In the genomic region with DNA sequence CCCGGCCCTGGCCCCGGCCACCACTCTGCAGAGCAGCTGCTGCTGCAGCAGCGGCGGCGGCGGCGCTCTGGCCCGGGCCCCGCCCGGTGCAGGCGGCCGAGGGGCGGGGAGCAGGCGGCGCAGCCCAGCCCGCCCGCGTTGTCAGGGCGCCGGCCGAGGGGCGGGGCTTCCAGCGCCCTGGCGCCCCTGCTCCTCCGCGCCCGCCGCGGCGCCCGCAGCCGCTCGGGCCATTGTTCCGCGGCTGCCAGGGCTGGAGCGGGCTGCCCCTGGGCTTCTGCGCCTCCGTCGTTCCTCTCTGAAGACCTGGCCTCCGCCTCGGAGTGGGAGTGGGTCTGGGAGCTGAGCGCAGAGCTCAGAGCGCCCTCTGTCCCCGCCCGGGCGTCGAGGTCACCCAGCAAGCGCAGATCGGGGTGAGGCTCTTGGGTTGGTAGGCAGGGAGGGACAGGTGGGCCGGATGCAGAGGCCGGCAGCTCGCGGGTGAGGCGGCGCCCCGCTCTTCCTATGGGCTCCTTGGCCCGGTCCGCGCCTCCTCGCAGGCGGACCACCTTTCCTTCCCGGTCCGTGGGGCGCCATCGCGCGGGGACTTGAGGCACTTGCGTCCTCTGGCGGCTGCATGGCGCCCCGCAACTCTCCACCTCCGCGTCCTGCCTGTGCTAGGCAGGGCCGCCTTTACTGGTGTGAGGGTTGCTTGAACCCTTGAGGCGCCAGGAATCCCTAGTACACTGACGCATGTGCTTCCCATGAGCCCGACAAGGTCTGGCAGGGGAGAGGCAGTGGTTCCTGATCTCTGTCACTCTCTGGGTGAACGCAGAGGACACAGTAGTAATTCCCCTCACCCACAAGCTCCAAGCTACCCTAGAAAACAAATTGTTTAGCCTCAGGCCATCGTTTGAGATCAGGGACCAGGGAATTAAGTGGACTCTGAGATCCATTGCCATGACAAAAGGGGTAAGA, we compare ENCODE assay signal across 8 cellular contexts.
DNase-seq lines count a peak whose midpoint lies in the region; ATAC-seq lines count a peak whose summit lies in the region.

TSS of gene LPCAT4 (minus strand) at position 69 of the 954 bp plus-strand sequence. CDS start 96 bp downstream, outside the sequence.

- H3K36me3 ChIP-seq in BLaER1 = peaks cover 18% of the 10 kb centered on the region

- no peaks in the 10 kb centered on the region for H3K9me3 ChIP-seq in BLaER1

- peaks cover 38% of the 10 kb centered on the region for H3K4me1 ChIP-seq in BLaER1

- H3K27ac ChIP-seq in BLaER1 = peak within 1 kb of the TSS; percentile 97
- H3K27ac ChIP-seq in cingulate gyrus (ENCODE audit: low read depth, low read length) = peak within 1 kb of the TSS; percentile 89

- H3K4me2 ChIP-seq in BLaER1 = peak within 1 kb of the TSS; percentile 95

- ATAC-seq in HG03439 (IDR thresholded peaks at IDR 0.05; ENCODE audit: unreplicated experiment) = peak; percentile 77

- DNase-seq in GM19238 (ENCODE audit: insufficient read length, low spot score) = peak; percentile 93
- peak; percentile 77 to 94 for DNase-seq in NCI-H524 (lab: John Stamatoyannopoulos, UW)
- DNase-seq in activated CD4-positive, alpha-beta T cell treated with anti-CD3 and anti-CD28 coated beads for 48 hours = peak; percentile 92
- peak; percentile 97 for DNase-seq in left kidney (ENCODE audit: low read depth, low spot score)
- DNase-seq in stimulated activated CD4-positive, alpha-beta T cell treated with anti-CD3 and anti-CD28 coated beads, Interleukin-1b, Interleukin-23, amount 100 ng/mL, for 48 hours = peak; percentile 90

- H3K27me3 ChIP-seq in BLaER1 = no peaks in the 10 kb centered on the region

- peaks cover 16% of the 10 kb centered on the region for H4K20me1 ChIP-seq in BLaER1

- peak within 1 kb of the TSS; percentile 96 for H3K9ac ChIP-seq in BLaER1

- H3K4me3 ChIP-seq in BLaER1 = peak within 1 kb of the TSS; percentile 83

Comparison
In these comparisons a context has a peak if more than half of its experiments do, and no peak if none do; other contexts are left out.
1. Peak in every context shown above with its lines: DNase-seq, ATAC-seq, H3K4me3 ChIP-seq and H3K27ac ChIP-seq.